8 cellular contexts compared by ENCODE assay signal in the genomic region with DNA sequence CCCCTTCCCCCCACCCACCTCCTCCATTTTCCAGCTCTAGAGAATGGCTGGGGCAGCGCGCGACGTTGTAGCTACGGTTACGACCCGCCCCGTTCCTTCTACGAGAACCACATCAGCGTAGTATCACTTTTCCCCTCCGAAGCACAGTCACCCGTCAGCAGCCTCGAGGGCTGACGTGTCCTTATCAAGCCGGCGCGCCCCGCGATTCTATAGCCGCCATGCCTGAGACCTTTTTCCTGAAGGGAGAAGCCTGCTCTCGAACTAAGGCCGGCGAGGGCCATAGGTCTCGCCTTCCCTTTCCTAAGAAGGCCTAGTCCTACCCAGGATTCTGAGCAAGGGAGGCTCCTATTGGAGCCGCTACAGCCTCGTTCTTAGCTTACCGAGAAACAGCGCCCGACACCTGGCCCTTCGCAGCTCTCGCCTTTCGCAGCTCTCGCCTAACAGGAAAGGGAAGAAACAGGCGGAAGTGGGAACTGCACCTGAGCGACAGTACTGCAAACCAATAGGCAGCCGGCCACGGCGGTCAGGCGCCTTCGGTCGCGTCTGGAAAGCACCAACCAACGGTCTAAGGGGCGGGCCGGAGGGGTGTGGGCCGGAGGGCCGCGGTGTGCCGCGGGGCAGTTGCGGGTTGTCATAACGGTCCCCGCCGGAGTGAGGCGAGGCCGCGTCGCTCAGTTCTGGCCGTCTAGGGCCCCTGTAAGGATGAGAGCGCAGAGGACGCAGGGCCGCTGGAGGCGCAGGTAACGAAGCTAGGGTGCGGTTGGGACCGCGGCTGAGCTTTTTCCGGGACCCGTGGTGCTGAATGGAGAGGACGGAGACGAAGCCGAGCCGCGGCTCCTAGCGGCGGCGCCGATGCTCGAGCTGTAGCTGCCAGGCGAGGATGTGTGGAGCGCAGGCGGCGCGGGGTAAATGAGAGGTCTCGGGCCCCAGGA. TPM values are rescaled to one million over a fixed set of nuclear protein-coding genes. Genes with fewer than 3 reads are reported as not detected.
DNase-seq lines count a peak whose midpoint lies in the region; TF ChIP-seq lines count a peak whose summit lies in the region.

A gene (plus strand): TSS at position 618 of the 932 bp plus-strand sequence. CDS start 470 bp downstream, outside the sequence.
A gene (minus strand): TSS at position 445 of the 932 bp plus-strand sequence. CDS start 1,522 bp downstream, outside the sequence.

- H3K9ac ChIP-seq in stomach smooth muscle (ENCODE audit: low read length in 2 of 2) = peak within 1 kb of the TSS; percentile 95 to 99

- H3K36me3 ChIP-seq in HAP-1 (replicated peaks) (peaks cover 27% of the 10 kb centered on the region), MG63 (peaks cover 39% of the 10 kb centered on the region), stomach smooth muscle (ENCODE audit: control insufficient read depth in 2 of 2, insufficient read depth in 2 of 2, low read length in 2 of 2) (peaks cover 8 to 9% of the 10 kb centered on the region in 2 donors)

- no peaks in the 10 kb centered on the region for H3K27me3 ChIP-seq in HAP-1 (ENCODE audit: low read depth)
- no peaks in the 10 kb centered on the region for H3K27me3 ChIP-seq in MG63
- H3K27me3 ChIP-seq in stomach smooth muscle (ENCODE audit: control insufficient read depth in 1 of 2, insufficient read depth in 2 of 2, low read length in 2 of 2) = no peaks in the 10 kb centered on the region

- H3K27me3 Mint-ChIP-seq in neural crest cell (ENCODE audit: low read depth) = no peaks in the 10 kb centered on the region

- H3K4me1 ChIP-seq in HAP-1 = peaks cover 19% of the 10 kb centered on the region
- peaks cover 24% of the 10 kb centered on the region for H3K4me1 ChIP-seq in stomach smooth muscle (ENCODE audit: control insufficient read depth, insufficient read depth, low read length)

- H3K27ac ChIP-seq in stomach smooth muscle (ENCODE audit: low read length) = peak within 1 kb of the TSS; percentile 95

- H3K4me1 Mint-ChIP-seq in neural crest cell = peaks cover 37% of the 10 kb centered on the region

- in situ Hi-C loops in HAP-1 (cut with MboI; ENCODE audit: low sequenced_read_pairs) = no loop called here

- DNase-seq in GDM1 (lab: John Stamatoyannopoulos, UW) (peak; percentile 94), HAP-1 (ENCODE audit: low spot score in 2 of 2) (peak; percentile 96 to 99), MG63 (peak; percentile 98), SHP77 treated with DMSO at 0.1 percent for 48 hours (lab: John Stamatoyannopoulos, UW) (peak; percentile 100), activated gamma-delta T cell (lab: John Stamatoyannopoulos, UW) (peak; percentile 89), fibroblast of villous mesenchyme (ENCODE audit: low read depth) (peak; percentile 99), neural crest cell (ENCODE audit: low read depth, low spot score) (peak; percentile 95)

- peak within 1 kb of the TSS; percentile 98 for H3K27ac Mint-ChIP-seq in neural crest cell (ENCODE audit: unreplicated experiment)

- TF ChIP-seq CTCF in fibroblast of villous mesenchyme (IDR thresholded peaks at IDR 0.05; ENCODE audit: insufficient read depth, low read depth, low read length) (peak; percentile 41), neural crest cell (conservative IDR thresholded peaks at IDR 0.05) (peak; percentile 51)

- H3K9me3 ChIP-seq in HAP-1 = no peaks in the 10 kb centered on the region
- no peaks in the 10 kb centered on the region for H3K9me3 ChIP-seq in MG63
- H3K9me3 ChIP-seq in stomach smooth muscle (ENCODE audit: control insufficient read depth in 2 of 2, low read length in 2 of 2) = no peaks in the 10 kb centered on the region

- H3K4me3 ChIP-seq in HAP-1 = peak within 1 kb of the TSS; percentile 83
- H3K4me3 ChIP-seq in MG63 = peak within 1 kb of the TSS; percentile 91
- peak within 1 kb of the TSS; percentile 88 for H3K4me3 ChIP-seq in fibroblast of villous mesenchyme (ENCODE audit: low read depth, low read length)
- H3K4me3 ChIP-seq in stomach smooth muscle (ENCODE audit: low read length in 2 of 2) = peak within 1 kb of the TSS; percentile 88 to 94

- no peaks in the 10 kb centered on the region for H3K9me3 Mint-ChIP-seq in neural crest cell

- H3K36me3 Mint-ChIP-seq in neural crest cell (ENCODE audit: low read depth) = peaks cover 13% of the 10 kb centered on the region

- H3K4me3 Mint-ChIP-seq in neural crest cell = peak within 1 kb of the TSS; percentile 100

RNA-seq across cellular contexts. Expression of the first gene that starts in this region (rescaled TPM):
- total RNA-seq in MG63 (2014; rRNA removed; shearing (Covaris generic); ENCODE audit: low replicate concordance) = 39.1 and 42.2 TPM in 2 replicates
- total RNA-seq in fibroblast of villous mesenchyme (79.9 and 104 TPM in 2 replicates), neural crest cell (31.8 and 32.3 TPM in 2 replicates)

RNA-seq across cellular contexts. Expression of the second gene that starts in this region (rescaled TPM):
- total RNA-seq in MG63 (2014; rRNA removed; shearing (Covaris generic); ENCODE audit: low replicate concordance) = 110 and 159 TPM in 2 replicates
- 175 and 217 TPM in 2 replicates for total RNA-seq in fibroblast of villous mesenchyme
- 147 and 151 TPM in 2 replicates for total RNA-seq in neural crest cell

Comparison
In these comparisons a context has a peak if more than half of its experiments do, and no peak if none do; other contexts are left out.
1. Peak in every context shown above with its lines: DNase-seq, H3K4me3 ChIP-seq and H3K27ac ChIP-seq.